Comparison of ENCODE assay signal across 8 cellular contexts in genomic region chr6:52361347-52361944, GRCh38. TPM values are rescaled to one million over a fixed set of nuclear protein-coding genes. Genes with fewer than 3 reads are reported as not detected.
A peak's percentile ranks its signal among the peaks of the same experiment; 100 is the strongest.
DNase-seq lines count a peak whose midpoint lies in the region; ATAC-seq and TF ChIP-seq lines count a peak whose summit lies in the region.

No MANE protein-coding gene starts in this region.

- POLR2A ChIA-PET in activated B cell treated with CpG ODN at 0.5 μM for 24 hours (lab: Charles Lee): interaction anchor here (0.7 to 4.2 kb wide), 17 partner anchors 8 to 883 kb away, joined by 3 to 32 read pairs (median 6); partner anchors contain the start of genes MCM3 and TRAM2
- POLR2A ChIA-PET in naive thymus-derived CD4-positive, alpha-beta T cell (lab: Charles Lee): interaction anchor here (0.7 to 9.3 kb wide), 20 partner anchors 10 to 77 kb away, joined by 3 to 92 read pairs (median 7); partner anchors contain the start of gene MCM3

- TF ChIP-seq CTCF in GM12875 (IDR thresholded peaks at IDR 0.05; ENCODE audit: borderline replicate concordance, insufficient read depth, low read depth, low read length) (no peak), activated B cell treated with CpG ODN at 0.5 μM for 24 hours (IDR thresholded peaks at IDR 0.05) (no peak), epithelial cell of esophagus (IDR thresholded peaks at IDR 0.05; ENCODE audit: insufficient read depth, low read depth, low read length, missing control alignments) (no peak)

- no peaks in the 10 kb centered on the region for H3K27me3 ChIP-seq in naive thymus-derived CD4-positive, alpha-beta T cell (ENCODE audit: control insufficient read depth in 2 of 2, insufficient read depth in 2 of 2, low read length in 2 of 2)

- no peaks in the 10 kb centered on the region for H3K27me3 Mint-ChIP-seq in activated B cell treated with CpG ODN at 0.5 μM for 24 hours
- peaks cover 0 to 9% (median 0%) of the 10 kb centered on the region in 5 donors for H3K27me3 Mint-ChIP-seq in naive thymus-derived CD4-positive, alpha-beta T cell

- peaks cover 0 to 7% (median 0%) of the 10 kb centered on the region in 3 experiments for H3K36me3 ChIP-seq in naive thymus-derived CD4-positive, alpha-beta T cell (ENCODE audit: control insufficient read depth in 2 of 3, insufficient read depth in 3 of 3, low read length in 3 of 3)

- peaks cover 24 to 25% of the 10 kb centered on the region in 2 donors for H3K4me1 ChIP-seq in naive thymus-derived CD4-positive, alpha-beta T cell (ENCODE audit: control insufficient read depth in 2 of 2, insufficient read depth in 2 of 2, low read length in 2 of 2)

- H3K9me3 Mint-ChIP-seq in activated B cell treated with CpG ODN at 0.5 μM for 24 hours: no peaks in the 10 kb centered on the region
- H3K9me3 Mint-ChIP-seq in naive thymus-derived CD4-positive, alpha-beta T cell: peaks cover 0 to 2% (median 0%) of the 10 kb centered on the region in 11 donors

- peak overlapping the region; percentile 83 for H3K4me3 Mint-ChIP-seq in activated B cell treated with CpG ODN at 0.5 μM for 24 hours
- H3K4me3 Mint-ChIP-seq in naive thymus-derived CD4-positive, alpha-beta T cell: peak overlapping the region; percentile 74 to 100 (median 84)

- H3K36me3 Mint-ChIP-seq in activated B cell treated with CpG ODN at 0.5 μM for 24 hours (ENCODE audit: low read depth): peaks cover 8% of the 10 kb centered on the region
- peaks cover 0 to 4% (median 0%) of the 10 kb centered on the region in 5 donors for H3K36me3 Mint-ChIP-seq in naive thymus-derived CD4-positive, alpha-beta T cell

- peak overlapping the region; percentile 86 for H3K27ac ChIP-seq in naive thymus-derived CD4-positive, alpha-beta T cell (ENCODE audit: low read depth, low read length)

- DNase-seq in activated B cell treated with CpG ODN at 0.5 μM for 24 hours (peak; percentile 18), epithelial cell of esophagus (ENCODE audit: low read depth) (peak; percentile 32), 8988T (no peak), COLO668 (lab: John Stamatoyannopoulos, UW; ENCODE audit: unreplicated experiment) (no peak)
- peak in 1 of 9 donors; percentile 48 for DNase-seq in naive thymus-derived CD4-positive, alpha-beta T cell

- H3K4me3 ChIP-seq in GM12875 (ENCODE audit: low read depth, low read length) (peak overlapping the region; percentile 77), epithelial cell of esophagus (ENCODE audit: low read length) (peak overlapping the region; percentile 72)
- H3K4me3 ChIP-seq in naive thymus-derived CD4-positive, alpha-beta T cell (ENCODE audit: low read length): peak overlapping the region; percentile 90

- peak overlapping the region; percentile 86 for H3K27ac Mint-ChIP-seq in activated B cell treated with CpG ODN at 0.5 μM for 24 hours
- peak overlapping the region; percentile 85 to 99 (median 93) for H3K27ac Mint-ChIP-seq in naive thymus-derived CD4-positive, alpha-beta T cell

- ATAC-seq in HG03175 (IDR thresholded peaks at IDR 0.05; ENCODE audit: unreplicated experiment) (peak; percentile 32), activated B cell treated with CpG ODN at 0.5 μM for 24 hours (ENCODE audit: low read depth) (peak; percentile 35), HG02981 (IDR thresholded peaks at IDR 0.05; ENCODE audit: unreplicated experiment) (no peak)
- ATAC-seq in naive thymus-derived CD4-positive, alpha-beta T cell: peak; percentile 28

- intact Hi-C loops in activated B cell treated with CpG ODN at 0.5 μM for 24 hours (cut with micrococcal nuclease): loop anchor here (1.0 to 5.0 kb wide), 2 partner anchors 9 to 636 kb away; partner anchors contain the start of gene GSTA4
- intact Hi-C loops in naive thymus-derived CD4-positive, alpha-beta T cell (cut with micrococcal nuclease): loop anchor here (1.0 to 10.0 kb wide), 3 partner anchors 309 to 1183 kb away; partner anchors contain the start of genes GCLC (in 1 of the 2), GSTA4 (in 1 of the 2) and TMEM14A (in 1 of the 2)

- peaks cover 25% of the 10 kb centered on the region for H3K4me1 Mint-ChIP-seq in activated B cell treated with CpG ODN at 0.5 μM for 24 hours
- peaks cover 24 to 49% (median 40%) of the 10 kb centered on the region in 7 donors for H3K4me1 Mint-ChIP-seq in naive thymus-derived CD4-positive, alpha-beta T cell

- H3K9me3 ChIP-seq in naive thymus-derived CD4-positive, alpha-beta T cell (ENCODE audit: control insufficient read depth in 2 of 3, low read length in 3 of 3): no peaks in the 10 kb centered on the region

- CTCF ChIA-PET in activated B cell treated with CpG ODN at 0.5 μM for 24 hours (lab: Charles Lee): interaction anchor here (0.6 to 3.6 kb wide), 8 partner anchors 10 to 97 kb away, joined by 3 to 57 read pairs (median 6); partner anchors contain the start of gene MCM3
- CTCF ChIA-PET in naive thymus-derived CD4-positive, alpha-beta T cell (lab: Charles Lee): interaction anchor here (0.7 to 9.4 kb wide), 15 partner anchors 9 to 214 kb away, joined by 3 to 72 read pairs (median 8); partner anchors contain the start of genes MCM3 and TRAM2

RNA-seq across cellular contexts. Expression of gene PAQR8, which starts 0.5 kb away (rescaled TPM):
- total RNA-seq in activated B cell treated with CpG ODN at 0.5 μM for 24 hours: 6.8 and 8.0 TPM in 2 replicates
- total RNA-seq in naive thymus-derived CD4-positive, alpha-beta T cell: 10 to 100 TPM in 3 of 5 experiments, 1 to 10 TPM in 2; 7.5 to 46.2 (median 21.6) TPM
- polyA plus RNA-seq in naive thymus-derived CD4-positive, alpha-beta T cell: 10 to 100 TPM; 32.1 to 39.2 TPM

RNA-seq across cellular contexts. Expression of gene EFHC1, which starts 58.7 kb away (rescaled TPM):
- 15.8 and 23.2 TPM in 2 replicates for total RNA-seq in activated B cell treated with CpG ODN at 0.5 μM for 24 hours
- 10 to 100 TPM in 2 of 5 experiments, 1 to 10 TPM in 3; 2.4 to 13.8 (median 6.0) TPM for total RNA-seq in naive thymus-derived CD4-positive, alpha-beta T cell
- polyA plus RNA-seq in naive thymus-derived CD4-positive, alpha-beta T cell: 1 to 10 TPM; 1.9 to 5.2 TPM

Comparison
In these comparisons a context has a peak if more than half of its experiments do, and no peak if none do; other contexts are left out.
1. DNase-seq: peak in activated B cell treated with CpG ODN at 0.5 μM for 24 hours (single experiment) and epithelial cell of esophagus (single experiment); none in 8988T (single experiment) and COLO668 (single experiment).
2. Peak in every context shown above with its lines, with median percentiles within 50 percentile points of each other: H3K4me3 ChIP-seq.